In genomic region chr21:42496120-42496838, GRCh38 we compare ENCODE assay signal across 1 cellular context.
A peak's percentile ranks its signal among the peaks of the same experiment; 100 is the strongest.
TF ChIP-seq lines count a peak whose summit lies in the region.

Gene RSPH1, minus strand, starts transcription at chr21:42496224. Its CDS starts 38 bp downstream, at chr21:42496186.

TF ChIP-seq in HepG2, 621 proteins besides CTCF, POLR2A, EP300 and RAD21 (continued from another document and continues in another):
- 0 out of 2 replicates have a peak, but pooled peaks have one; percentile 28 for TF ChIP-seq ZHX1 (CRISPR knock-in tag; IDR thresholded peaks at IDR 0.05; ENCODE audit: low read depth)
- TF ChIP-seq NRL (CRISPR knock-in tag; IDR thresholded peaks at IDR 0.05; ENCODE audit: borderline replicate concordance) = no peak
- TF ChIP-seq KMT2A (CRISPR knock-in tag; IDR thresholded peaks at IDR 0.05) = no peak
- peak; percentile 66; the same call in 1 of the 2 replicates for TF ChIP-seq KDM5B (CRISPR knock-in tag; IDR thresholded peaks at IDR 0.05; ENCODE audit: borderline replicate concordance)
- no peak for TF ChIP-seq SSRP1 (CRISPR knock-in tag; IDR thresholded peaks at IDR 0.05)
- TF ChIP-seq ZFY (CRISPR knock-in tag; IDR thresholded peaks at IDR 0.05) = peak; percentile 49
- no peak for TF ChIP-seq ZNF784 (CRISPR knock-in tag; IDR thresholded peaks at IDR 0.05; ENCODE audit: borderline replicate concordance)
- TF ChIP-seq ZNF282 (IDR thresholded peaks at IDR 0.05; ENCODE audit: partially characterized antibody) = no peak
- no peak for TF ChIP-seq TCF7 (IDR thresholded peaks at IDR 0.05; ENCODE audit: low read depth)
- peak; percentile 4; the same call in 1 of the 2 replicates for TF ChIP-seq ARID5B (CRISPR knock-in tag; IDR thresholded peaks at IDR 0.05)
- peak; percentile 69; the same call in 1 of the 2 replicates for TF ChIP-seq SP5 (CRISPR knock-in tag; IDR thresholded peaks at IDR 0.05; ENCODE audit: borderline replicate concordance, low read depth)
- TF ChIP-seq ZNF318 (CRISPR knock-in tag; IDR thresholded peaks at IDR 0.05) = no peak
- TF ChIP-seq SP4 (CRISPR knock-in tag; IDR thresholded peaks at IDR 0.05) = peak; percentile 83
- no peak for TF ChIP-seq TCF7L2 (IDR thresholded peaks at IDR 0.05; ENCODE audit: low read depth, low read length)
- TF ChIP-seq ZNF317 (CRISPR knock-in tag; IDR thresholded peaks at IDR 0.05) = no peak
- peak; percentile 91; the same call in 2 of the 3 replicates for TF ChIP-seq MXI1 (IDR thresholded peaks at IDR 0.05; ENCODE audit: borderline replicate concordance, low read depth, low read length)
- no peak for TF ChIP-seq HNF4G (IDR thresholded peaks at IDR 0.05; ENCODE audit: borderline replicate concordance, low read depth, low read length)
- TF ChIP-seq HNF4G (CRISPR knock-in tag; IDR thresholded peaks at IDR 0.05; ENCODE audit: borderline replicate concordance, low read depth) = no peak
- TF ChIP-seq FOXK1 (CRISPR knock-in tag; IDR thresholded peaks at IDR 0.05; ENCODE audit: borderline replicate concordance, low read depth) = no peak
- TF ChIP-seq RBAK (CRISPR knock-in tag; IDR thresholded peaks at IDR 0.05) = no peak
- no peak for TF ChIP-seq SYNCRIP (IDR thresholded peaks at IDR 0.05; ENCODE audit: insufficient read depth, low read depth, low read length)
- TF ChIP-seq RNF219 (CRISPR knock-in tag; IDR thresholded peaks at IDR 0.05) = no peak
- TF ChIP-seq SIN3A (IDR thresholded peaks at IDR 0.05; ENCODE audit: borderline replicate concordance, low read depth, low read length) = peak; percentile 81; the same call in 1 of the 2 replicates
- TF ChIP-seq NFKBIZ (CRISPR knock-in tag; IDR thresholded peaks at IDR 0.05) = no peak
- TF ChIP-seq ARHGAP35 (CRISPR knock-in tag; IDR thresholded peaks at IDR 0.05; ENCODE audit: borderline replicate concordance) = no peak
- no peak for TF ChIP-seq GRHL1 (CRISPR knock-in tag; conservative IDR thresholded peaks at IDR 0.05)
- no peak for TF ChIP-seq HDAC2 (CRISPR knock-in tag; IDR thresholded peaks at IDR 0.05)
- TF ChIP-seq RNF2 (conservative IDR thresholded peaks at IDR 0.05; ENCODE audit: low read depth) = no peak
- no peak for TF ChIP-seq ZFP36L2 (CRISPR knock-in tag; IDR thresholded peaks at IDR 0.05)
- peak; percentile 75 for TF ChIP-seq HOXA3 (CRISPR knock-in tag; IDR thresholded peaks at IDR 0.05)
- TF ChIP-seq ARID4A (CRISPR knock-in tag; IDR thresholded peaks at IDR 0.05; ENCODE audit: borderline replicate concordance) = peak; percentile 85; the same call in 1 of the 2 replicates
- no peak for TF ChIP-seq AHR (CRISPR knock-in tag; IDR thresholded peaks at IDR 0.05)
- no peak for TF ChIP-seq ZMYM4 (CRISPR knock-in tag; IDR thresholded peaks at IDR 0.05)
- TF ChIP-seq RFX3 (CRISPR knock-in tag; IDR thresholded peaks at IDR 0.05) = peak; percentile 99
